In genomic region chr1:24679725-24680124, GRCh38 we compare ENCODE assay signal across 17 cellular contexts. TPM values are rescaled to one million over a fixed set of nuclear protein-coding genes. Genes with fewer than 3 reads are reported as not detected.
A peak's percentile ranks its signal among the peaks of the same experiment; 100 is the strongest.
DNase-seq lines count a peak whose midpoint lies in the region; TF ChIP-seq lines count a peak whose summit lies in the region.
"Had no signal": no experiment of that assay in that cellular context is flagged by ENCODE, and none has a peak within 500 bp of the region (broad histone marks: within the 10 kb centered on the region; RNA-seq: fewer than 3 reads in every experiment).

No MANE protein-coding gene starts in this region.

- H3F3A ChIP-seq in SK-N-SH (replicated peaks; ENCODE audit: insufficient read depth) = peaks cover 28% of the 10 kb centered on the region

- peak; percentile 51 for DNase-seq in Ammon's horn (ENCODE audit: low spot score)
- DNase-seq in NCI-H82 (lab: John Stamatoyannopoulos, UW) = peak; percentile 87
- DNase-seq in SK-N-SH = peak; percentile 79
- peak; percentile 4 for DNase-seq in type B pancreatic cell (ENCODE audit: extremely low spot score, unreplicated experiment)
- no peak for DNase-seq in NCI-H1092 treated with DMSO at 0.1 percent for 48 hours (lab: John Stamatoyannopoulos, UW)
- DNase-seq in activated CD4-positive, alpha-beta memory T cell treated with anti-CD3 and anti-CD28 coated beads, Interleukin-2, amount 10 ng/mL, durations not matched to agents 7 days and 5 days = no peak
- DNase-seq: BE2C; C1 segment of cervical spinal cord; CD4-positive, CD25-positive, alpha-beta regulatory T cell; CD8-positive, alpha-beta memory T cell; COR-L47; DMS153; DMS79; GDM1; GM23248; HCEC 1CT had no signal

- H3K4me2 ChIP-seq in SK-N-SH = no peak overlapping the region

- no peaks in the 10 kb centered on the region for H3K79me2 ChIP-seq in SK-N-SH (ENCODE audit: insufficient read depth)

- no peak for TF ChIP-seq RAD21 in SK-N-SH (IDR thresholded peaks at IDR 0.05; ENCODE audit: low read length)

- peaks cover 4 to 7% of the 10 kb centered on the region in 2 experiments; a peak in 1 of 4 replicates for H3K4me1 ChIP-seq in SK-N-SH (ENCODE audit: control insufficient read depth in 1 of 2, insufficient read depth in 2 of 2, low read depth in 1 of 2, low read length in 1 of 2)
- H3K4me1 ChIP-seq: BE2C had no signal

- H3K27me3 Mint-ChIP-seq in type B pancreatic cell = no peaks in the 10 kb centered on the region
- H3K27me3 Mint-ChIP-seq in activated CD4-positive, alpha-beta memory T cell treated with anti-CD3 and anti-CD28 coated beads, Interleukin-2, amount 10 ng/mL, durations not matched to agents 7 days and 5 days = no peaks in the 10 kb centered on the region
- H3K27me3 Mint-ChIP-seq: CD4-positive, CD25-positive, alpha-beta regulatory T cell; CD8-positive, alpha-beta memory T cell; IgD-negative memory B cell had no signal

- H3K27ac ChIP-seq in SK-N-SH (ENCODE audit: low read depth in 2 of 2, low read length in 1 of 2) = no peak overlapping the region
- H3K27ac ChIP-seq: GM23248 had no signal

- H2AFZ ChIP-seq in SK-N-SH (ENCODE audit: low read depth) = no peak overlapping the region
- H2AFZ ChIP-seq: GM23248 had no signal

- TF ChIP-seq CTCF in SK-N-SH (IDR thresholded peaks at IDR 0.05) (no peak), type B pancreatic cell (conservative IDR thresholded peaks at IDR 0.05) (no peak)

- peaks cover 13% of the 10 kb centered on the region for H3K4me1 Mint-ChIP-seq in type B pancreatic cell (ENCODE audit: unreplicated experiment)
- no peaks in the 10 kb centered on the region for H3K4me1 Mint-ChIP-seq in activated CD4-positive, alpha-beta memory T cell treated with anti-CD3 and anti-CD28 coated beads, Interleukin-2, amount 10 ng/mL, durations not matched to agents 7 days and 5 days
- H3K4me1 Mint-ChIP-seq: CD8-positive, alpha-beta memory T cell had no signal

- no peaks in the 10 kb centered on the region for H3K27me3 ChIP-seq in SK-N-SH (ENCODE audit: insufficient read depth)
- H3K27me3 ChIP-seq: BE2C had no signal

- no peaks in the 10 kb centered on the region for H3K9me2 ChIP-seq in SK-N-SH

- H3K9me3 Mint-ChIP-seq in type B pancreatic cell = no peaks in the 10 kb centered on the region
- no peaks in the 10 kb centered on the region for H3K9me3 Mint-ChIP-seq in activated CD4-positive, alpha-beta memory T cell treated with anti-CD3 and anti-CD28 coated beads, Interleukin-2, amount 10 ng/mL, durations not matched to agents 7 days and 5 days
- H3K9me3 Mint-ChIP-seq: CD4-positive, CD25-positive, alpha-beta regulatory T cell; CD8-positive, alpha-beta memory T cell; IgD-negative memory B cell had no signal

- H3K9me3 ChIP-seq in SK-N-SH = no peaks in the 10 kb centered on the region
- H3K9me3 ChIP-seq: BE2C had no signal

- no peak overlapping the region for H3K4me3 ChIP-seq in SK-N-SH (ENCODE audit: low read depth in 2 of 2, low read length in 1 of 2)
- H3K4me3 ChIP-seq: GM23248 had no signal

- peaks cover 2 to 13% of the 10 kb centered on the region in 2 experiments for H3K36me3 ChIP-seq in SK-N-SH (replicated peaks in 1 of 2; ENCODE audit: control insufficient read depth in 1 of 2, insufficient read depth in 2 of 2, low read length in 1 of 2)

- H3K27ac Mint-ChIP-seq in type B pancreatic cell = no peak overlapping the region
- H3K27ac Mint-ChIP-seq in activated CD4-positive, alpha-beta memory T cell treated with anti-CD3 and anti-CD28 coated beads, Interleukin-2, amount 10 ng/mL, durations not matched to agents 7 days and 5 days = no peak overlapping the region
- H3K27ac Mint-ChIP-seq: CD4-positive, CD25-positive, alpha-beta regulatory T cell; CD8-positive, alpha-beta memory T cell; IgD-negative memory B cell had no signal

- peak in 1 of 2 experiments; percentile 97; a peak in 2 of 4 replicates for TF ChIP-seq EP300 in SK-N-SH (IDR thresholded peaks at IDR 0.05; ENCODE audit: borderline replicate concordance in 1 of 2, low read depth in 1 of 2, low read length in 1 of 2)

- CTCF ChIA-PET in SK-N-SH (lab: Yijun Ruan, JAX) = interaction anchor here (0.6 to 2.1 kb wide), 6 partner anchors 9 to 289 kb away, joined by 3 to 10 read pairs (median 5); no protein-coding TSS in a partner anchor
- CTCF ChIA-PET in activated CD4-positive, alpha-beta memory T cell treated with anti-CD3 and anti-CD28 coated beads, Interleukin-2, amount 10 ng/mL, durations not matched to agents 7 days and 5 days (lab: Charles Lee) = interaction anchor here (0.8 to 1.2 kb wide), 2 partner anchors 151 to 155 kb away, joined by 3 read pairs; no protein-coding TSS in a partner anchor

- POLR2A ChIA-PET in SK-N-SH (lab: Yijun Ruan, JAX) = interaction anchor here (0.7 kb wide), 2 partner anchors 15 to 84 kb away, joined by 3 to 4 read pairs; no protein-coding TSS in a partner anchor
- POLR2A ChIA-PET in activated CD4-positive, alpha-beta memory T cell treated with anti-CD3 and anti-CD28 coated beads, Interleukin-2, amount 10 ng/mL, durations not matched to agents 7 days and 5 days (lab: Charles Lee) = no interaction called here

- WGBS in SK-N-SH (ENCODE audit: low lambda C conversion rate) = 63% methylated on average over 4 of the region's 4 CpGs

- H3K9ac ChIP-seq in SK-N-SH = no peak overlapping the region
- H3K9ac ChIP-seq: GM23248 had no signal

- no peaks in the 10 kb centered on the region for H4K20me1 ChIP-seq in SK-N-SH (ENCODE audit: insufficient read depth)

- peaks cover 21% of the 10 kb centered on the region for H3K36me3 Mint-ChIP-seq in type B pancreatic cell
- H3K36me3 Mint-ChIP-seq in activated CD4-positive, alpha-beta memory T cell treated with anti-CD3 and anti-CD28 coated beads, Interleukin-2, amount 10 ng/mL, durations not matched to agents 7 days and 5 days (ENCODE audit: low read depth) = peaks cover 25% of the 10 kb centered on the region

- H3K4me3 Mint-ChIP-seq in type B pancreatic cell = no peak overlapping the region
- H3K4me3 Mint-ChIP-seq in activated CD4-positive, alpha-beta memory T cell treated with anti-CD3 and anti-CD28 coated beads, Interleukin-2, amount 10 ng/mL, durations not matched to agents 7 days and 5 days = no peak overlapping the region
- H3K4me3 Mint-ChIP-seq: CD4-positive, CD25-positive, alpha-beta regulatory T cell; CD8-positive, alpha-beta memory T cell; IgD-negative memory B cell had no signal

TF ChIP-seq in SK-N-SH, 30 proteins besides CTCF, POLR2A, EP300 and RAD21 (continues in another document):
- TF ChIP-seq FOSL2 (IDR thresholded peaks at IDR 0.05; ENCODE audit: borderline replicate concordance, low read depth) = no peak
- TF ChIP-seq FOXM1 (IDR thresholded peaks at IDR 0.05; ENCODE audit: low read depth) = no peak
- TF ChIP-seq USF2 (IDR thresholded peaks at IDR 0.05; ENCODE audit: borderline replicate concordance, low read depth, low read length) = no peak
- TF ChIP-seq, protein P1, sequence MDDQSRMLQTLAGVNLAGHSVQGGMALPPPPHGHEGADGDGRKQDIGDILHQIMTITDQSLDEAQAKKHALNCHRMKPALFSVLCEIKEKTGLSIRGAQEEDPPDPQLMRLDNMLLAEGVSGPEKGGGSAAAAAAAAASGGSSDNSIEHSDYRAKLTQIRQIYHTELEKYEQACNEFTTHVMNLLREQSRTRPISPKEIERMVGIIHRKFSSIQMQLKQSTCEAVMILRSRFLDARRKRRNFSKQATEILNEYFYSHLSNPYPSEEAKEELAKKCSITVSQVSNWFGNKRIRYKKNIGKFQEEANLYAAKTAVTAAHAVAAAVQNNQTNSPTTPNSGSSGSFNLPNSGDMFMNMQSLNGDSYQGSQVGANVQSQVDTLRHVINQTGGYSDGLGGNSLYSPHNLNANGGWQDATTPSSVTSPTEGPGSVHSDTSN (IDR thresholded peaks at IDR 0.05) = peak; percentile 57; the same call in 1 of the 2 replicates
- no peak for TF ChIP-seq REST (IDR thresholded peaks at IDR 0.05; ENCODE audit: low read depth, low read length)
- TF ChIP-seq TCF12 (IDR thresholded peaks at IDR 0.05) = peak; percentile 88
- TF ChIP-seq RFX5 (IDR thresholded peaks at IDR 0.05; ENCODE audit: low read length) = no peak
- TF ChIP-seq ELF1 (IDR thresholded peaks at IDR 0.05) = no peak
- TF ChIP-seq SIN3A (IDR thresholded peaks at IDR 0.05; ENCODE audit: borderline replicate concordance, low read depth, low read length) = no peak

RNA-seq across cellular contexts. Expression of gene SRRM1, which starts 36.6 kb away (rescaled TPM):
- 52.3 and 56.1 TPM in 2 replicates for polyA plus RNA-seq in SK-N-SH (2012; rRNA removed)
- 42.1 and 43.8 TPM in 2 replicates for polyA plus RNA-seq in SK-N-SH (2012; cell fraction: cytosol; rRNA removed)
- 120 and 128 TPM in 2 replicates for polyA plus RNA-seq in SK-N-SH (2012; cell fraction: nucleus; rRNA removed)
- 156 and 168 TPM in 2 replicates for total RNA-seq in type B pancreatic cell (ENCODE audit: low replicate concordance)
- total RNA-seq in activated CD4-positive, alpha-beta memory T cell treated with anti-CD3 and anti-CD28 coated beads, Interleukin-2, amount 10 ng/mL, durations not matched to agents 7 days and 5 days = 100 to 1,000 TPM; 172 to 183 TPM

Comparison
In these comparisons a context has a peak if more than half of its experiments do, and no peak if none do; other contexts are left out.
1. DNase-seq: peak in Ammon's horn (single experiment), NCI-H82 (single experiment), SK-N-SH (single experiment) and type B pancreatic cell (single experiment); none in NCI-H1092 treated with DMSO at 0.1 percent for 48 hours (single experiment) and activated CD4-positive, alpha-beta memory T cell treated with anti-CD3 and anti-CD28 coated beads, Interleukin-2, amount 10 ng/mL, durations not matched to agents 7 days and 5 days (single experiment).